In genomic region chr20:6583134-6583738, GRCh38 we compare ENCODE assay signal across 8 cellular contexts.
DNase-seq lines count a peak whose midpoint lies in the region; ATAC-seq and TF ChIP-seq lines count a peak whose summit lies in the region.

No MANE protein-coding gene starts in this region.

- H3F3A ChIP-seq in neural cell (ENCODE audit: insufficient read depth, low read length, poor library complexity, severe bottlenecking): no peaks in the 10 kb centered on the region

- H3K9me2 ChIP-seq in neural cell (ENCODE audit: insufficient read depth, low read length): no peaks in the 10 kb centered on the region

- H3K4me2 ChIP-seq in neural cell (ENCODE audit: low read length): no peak overlapping the region

- no peak for TF ChIP-seq EP300 in neural cell (conservative IDR thresholded peaks at IDR 0.05; ENCODE audit: poor library complexity, severe bottlenecking)

- TF ChIP-seq CTCF in fibroblast of mammary gland (conservative IDR thresholded peaks at IDR 0.05; ENCODE audit: control insufficient read depth, insufficient read depth, low read depth, low read length) (peak; percentile 65), neural cell (IDR thresholded peaks at IDR 0.05; ENCODE audit: poor library complexity, severe bottlenecking) (peak; percentile 45)

- no peaks in the 10 kb centered on the region for H3K9me3 ChIP-seq in neural cell (ENCODE audit: low read length)

- no peaks in the 10 kb centered on the region for H4K20me1 ChIP-seq in neural cell (ENCODE audit: insufficient read depth)

- H3K4me3 ChIP-seq in fibroblast of mammary gland (ENCODE audit: control insufficient read depth, low read depth, low read length) (no peak overlapping the region), neural cell (ENCODE audit: low read length) (no peak overlapping the region)

- H3K27me3 ChIP-seq in neural cell (ENCODE audit: insufficient read depth, low read depth, low read length): no peaks in the 10 kb centered on the region

- H3K9ac ChIP-seq in neural cell (ENCODE audit: low read length): no peak overlapping the region

- no peak overlapping the region for H2AFZ ChIP-seq in neural cell (ENCODE audit: low read depth, low read length)

- DNase-seq in EL: peak; percentile 31
- peak; percentile 63 to 75 for DNase-seq in Kasumi-1 (lab: John Stamatoyannopoulos, UW)
- DNase-seq in RPMI8226: peak; percentile 59
- DNase-seq in fibroblast of mammary gland (ENCODE audit: low read depth): peak; percentile 59
- DNase-seq in activated CD4-positive, alpha-beta T cell treated with anti-CD3 and anti-CD28 coated beads, Interleukin-2, amount 50 U/mL, for 4 hours: no peak
- DNase-seq in central memory CD4-positive, alpha-beta T cell: no peak

- TF ChIP-seq RAD21 in neural cell (conservative IDR thresholded peaks at IDR 0.05): peak; percentile 17

- no peaks in the 10 kb centered on the region for H3K36me3 ChIP-seq in neural cell (ENCODE audit: insufficient read depth, low read length)

- H3K79me2 ChIP-seq in neural cell (replicated peaks; ENCODE audit: insufficient read depth, low read length): no peaks in the 10 kb centered on the region

- H3K27ac ChIP-seq in neural cell (ENCODE audit: low read length): no peak overlapping the region

- peak; percentile 76 for ATAC-seq in GM21737 (IDR thresholded peaks at IDR 0.05; ENCODE audit: unreplicated experiment)

TF ChIP-seq in neural cell, 6 proteins besides CTCF, POLR2A, EP300 and RAD21:
- TF ChIP-seq EZH2 (IDR thresholded peaks at IDR 0.05; ENCODE audit: borderline replicate concordance, insufficient read depth, low read length, poor library complexity, severe bottlenecking) (no peak), MXI1 (conservative IDR thresholded peaks at IDR 0.05; ENCODE audit: poor library complexity, severe bottlenecking) (no peak), SMC3 (conservative IDR thresholded peaks at IDR 0.05; ENCODE audit: poor library complexity) (peak; percentile 28), REST (IDR thresholded peaks at IDR 0.05; ENCODE audit: borderline replicate concordance) (no peak), TAF1 (IDR thresholded peaks at IDR 0.05; ENCODE audit: low read depth) (no peak)
TF ChIP-seq in neural cell: peak in this region for 1.

Comparison
In these comparisons a context has a peak if more than half of its experiments do, and no peak if none do; other contexts are left out.
1. DNase-seq: peak in EL (single experiment), Kasumi-1 (2 of 2), RPMI8226 (single experiment) and fibroblast of mammary gland (single experiment); none in activated CD4-positive, alpha-beta T cell treated with anti-CD3 and anti-CD28 coated beads, Interleukin-2, amount 50 U/mL, for 4 hours (0 of 2) and central memory CD4-positive, alpha-beta T cell (single experiment).